In the genomic region with DNA sequence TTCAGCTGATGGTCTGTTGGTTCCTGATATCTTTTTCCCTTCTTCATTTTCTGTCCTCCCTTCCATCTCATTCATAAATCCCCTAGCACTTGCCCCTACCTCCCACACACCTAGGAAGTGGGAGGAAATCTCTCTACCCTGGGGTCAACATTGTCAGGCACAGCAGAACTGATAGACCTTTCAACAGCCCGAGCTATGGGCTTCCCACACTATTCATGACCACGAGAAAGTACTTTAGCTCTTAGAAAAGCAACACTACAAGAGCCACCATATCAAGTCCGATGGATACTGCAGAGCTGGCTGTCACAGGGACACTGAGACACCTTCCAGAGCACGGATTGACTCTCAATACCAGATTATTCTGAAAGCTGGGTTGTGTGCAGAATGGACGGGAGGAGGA, we compare ENCODE assay signal across 24 cellular contexts.
"Had no signal": no experiment of that assay in that cellular context is flagged by ENCODE, and none has a peak within 500 bp of the region (broad histone marks: within the 10 kb centered on the region; RNA-seq: fewer than 3 reads in every experiment).

No MANE protein-coding gene starts in this region.

- FAIRE-seq: islet of Langerhans had no signal

- H3K4me3 ChIP-seq: esophagus squamous epithelium, left lung, lung, psoas muscle, sigmoid colon, skin epidermis, testis, tibial nerve, upper lobe of right lung, vagina had no signal

- H3K27ac ChIP-seq: esophagus squamous epithelium, left lung, neutrophil, psoas muscle, sigmoid colon, skin epidermis, testis, tibial nerve, upper lobe of right lung, vagina had no signal

- H3K4me3 Mint-ChIP-seq: dendritic cell treated with granulocyte-macrophage colony-stimulating factor and Interleukin-4, amounts not matched to agents 40 ng/mL and 50 ng/mL, for 4 days; effector memory CD8-positive, alpha-beta T cell; naive B cell; stimulated activated naive B cell treated with anti-CD40 and anti-IgM and Interleukin-4, amounts not matched to agents 10 μg/mL and 1 μg/mL and 100 μg/mL, for 72 hours; stimulated activated naive CD8-positive, alpha-beta T cell treated with anti-CD3 and anti-CD28 coated beads, Interleukin-15, amount 100 ng/mL, for 72 hours had no signal

- H3K27me3 ChIP-seq: esophagus squamous epithelium, left lung, sigmoid colon, testis, tibial nerve, upper lobe of right lung, vagina had no signal

- H3K9me3 ChIP-seq: esophagus squamous epithelium, left lung, neutrophil, psoas muscle, sigmoid colon, testis, tibial nerve, upper lobe of right lung, vagina had no signal

- H3K27ac Mint-ChIP-seq: dendritic cell treated with granulocyte-macrophage colony-stimulating factor and Interleukin-4, amounts not matched to agents 40 ng/mL and 50 ng/mL, for 4 days; effector memory CD8-positive, alpha-beta T cell; naive B cell; stimulated activated naive B cell treated with anti-CD40 and anti-IgM and Interleukin-4, amounts not matched to agents 10 μg/mL and 1 μg/mL and 100 μg/mL, for 72 hours had no signal

- DNase-seq: effector memory CD8-positive, alpha-beta T cell; esophagus squamous epithelium; foreskin fibroblast; hypothalamus; kidney glomerular epithelial cell; left lung; mesenchymal stem cell; naive B cell; psoas muscle; retina; sigmoid colon; stimulated activated CD4-positive, alpha-beta T cell treated with anti-CD3 and anti-CD28 coated beads, Interleukin-2, amount 100 ng/mL, for 24 hours; stimulated activated CD4-positive, alpha-beta T cell treated with anti-CD3 and anti-CD28 coated beads, Interleukin-4, amount 100 ng/mL, for 4 hours; stimulated activated naive B cell treated with anti-CD40 and anti-IgM and Interleukin-4, amounts not matched to agents 10 μg/mL and 1 μg/mL and 100 μg/mL, for 72 hours; stimulated activated naive CD8-positive, alpha-beta T cell treated with anti-CD3 and anti-CD28 coated beads, Interleukin-15, amount 100 ng/mL, for 72 hours; testis; upper lobe of right lung had no signal

- H3K4me1 Mint-ChIP-seq: naive B cell; stimulated activated naive CD8-positive, alpha-beta T cell treated with anti-CD3 and anti-CD28 coated beads, Interleukin-15, amount 100 ng/mL, for 72 hours had no signal

- H3K9me3 Mint-ChIP-seq: dendritic cell treated with granulocyte-macrophage colony-stimulating factor and Interleukin-4, amounts not matched to agents 40 ng/mL and 50 ng/mL, for 4 days; effector memory CD8-positive, alpha-beta T cell; stimulated activated naive B cell treated with anti-CD40 and anti-IgM and Interleukin-4, amounts not matched to agents 10 μg/mL and 1 μg/mL and 100 μg/mL, for 72 hours; stimulated activated naive CD8-positive, alpha-beta T cell treated with anti-CD3 and anti-CD28 coated beads, Interleukin-15, amount 100 ng/mL, for 72 hours had no signal

- H3K27me3 Mint-ChIP-seq: dendritic cell treated with granulocyte-macrophage colony-stimulating factor and Interleukin-4, amounts not matched to agents 40 ng/mL and 50 ng/mL, for 4 days; effector memory CD8-positive, alpha-beta T cell had no signal

- H3K36me3 ChIP-seq: esophagus squamous epithelium, left lung, neutrophil, sigmoid colon, tibial nerve, upper lobe of right lung, vagina had no signal

- H3K36me3 Mint-ChIP-seq: naive B cell; stimulated activated naive B cell treated with anti-CD40 and anti-IgM and Interleukin-4, amounts not matched to agents 10 μg/mL and 1 μg/mL and 100 μg/mL, for 72 hours had no signal

- ATAC-seq: effector memory CD8-positive, alpha-beta T cell; psoas muscle; stimulated activated naive B cell treated with anti-CD40 and anti-IgM and Interleukin-4, amounts not matched to agents 10 μg/mL and 1 μg/mL and 100 μg/mL, for 72 hours; stimulated activated naive CD8-positive, alpha-beta T cell treated with anti-CD3 and anti-CD28 coated beads, Interleukin-15, amount 100 ng/mL, for 72 hours; upper lobe of right lung had no signal

- H3K4me1 ChIP-seq: psoas muscle, sigmoid colon, testis, upper lobe of right lung, vagina had no signal
